24 cellular contexts compared by ENCODE assay signal in genomic region chr1:53517821-53518352, GRCh38. TPM values are rescaled to one million over a fixed set of nuclear protein-coding genes. Genes with fewer than 3 reads are reported as not detected.
DNase-seq lines count a peak whose midpoint lies in the region; ATAC-seq and TF ChIP-seq lines count a peak whose summit lies in the region.
"Had no signal": no experiment of that assay in that cellular context is flagged by ENCODE, and none has a peak within 500 bp of the region (broad histone marks: within the 10 kb centered on the region; RNA-seq: fewer than 3 reads in every experiment).

No MANE protein-coding gene starts in this region.

- ATAC-seq in left colon: no peak
- ATAC-seq: PC-3 had no signal

- H3K27me3 Mint-ChIP-seq in endodermal cell (ENCODE audit: insufficient read depth) (peaks cover 2% of the 10 kb centered on the region), neural progenitor cell (ENCODE audit: insufficient read depth, low read depth) (peaks cover 5% of the 10 kb centered on the region)
- H3K27me3 Mint-ChIP-seq: CD8-positive, alpha-beta memory T cell had no signal

- H3K4me2 ChIP-seq in neural progenitor cell: no peak overlapping the region

- no peaks in the 10 kb centered on the region for H3K9me3 Mint-ChIP-seq in endodermal cell
- H3K9me3 Mint-ChIP-seq in neural progenitor cell: no peaks in the 10 kb centered on the region
- H3K9me3 Mint-ChIP-seq: CD14-positive monocyte; CD8-positive, alpha-beta memory T cell had no signal

- H3F3A ChIP-seq in neural progenitor cell (ENCODE audit: low read depth): no peaks in the 10 kb centered on the region

- H3K27ac ChIP-seq in endodermal cell (ENCODE audit: low read depth, low read length) (peak overlapping the region; percentile 68), neural progenitor cell (no peak overlapping the region), esophagus squamous epithelium (no peak overlapping the region)
- H3K27ac ChIP-seq: SJSA1 had no signal

- H3K27ac Mint-ChIP-seq in endodermal cell (peak overlapping the region; percentile 52), neural progenitor cell (peak overlapping the region; percentile 96)
- H3K27ac Mint-ChIP-seq: CD8-positive, alpha-beta memory T cell had no signal

- H3K4me3 Mint-ChIP-seq in endodermal cell: no peak overlapping the region
- no peak overlapping the region for H3K4me3 Mint-ChIP-seq in neural progenitor cell
- H3K4me3 Mint-ChIP-seq: CD14-positive monocyte; CD8-positive, alpha-beta memory T cell had no signal

- H3K36me3 ChIP-seq in endodermal cell (ENCODE audit: control insufficient read depth, insufficient read depth, low read length) (no peaks in the 10 kb centered on the region), neural progenitor cell (no peaks in the 10 kb centered on the region), esophagus squamous epithelium (no peaks in the 10 kb centered on the region)
- H3K36me3 ChIP-seq: BE2C, HAP-1, MG63, SJSA1 had no signal

- no peaks in the 10 kb centered on the region for H3K36me3 Mint-ChIP-seq in endodermal cell (ENCODE audit: low read depth)
- no peaks in the 10 kb centered on the region for H3K36me3 Mint-ChIP-seq in neural progenitor cell
- H3K36me3 Mint-ChIP-seq: CD14-positive monocyte; CD8-positive, alpha-beta memory T cell had no signal

- no peak for TF ChIP-seq POLR2A in esophagus squamous epithelium (IDR thresholded peaks at IDR 0.05)

- TF ChIP-seq CTCF in endodermal cell (conservative IDR thresholded peaks at IDR 0.05): no peak
- no peak for TF ChIP-seq CTCF in neural progenitor cell (IDR thresholded peaks at IDR 0.05)
- no peak for TF ChIP-seq CTCF in esophagus squamous epithelium (IDR thresholded peaks at IDR 0.05)

- H3K4me3 ChIP-seq in endodermal cell (ENCODE audit: low read length) (no peak overlapping the region), neural progenitor cell (no peak overlapping the region), esophagus squamous epithelium (no peak overlapping the region)
- H3K4me3 ChIP-seq: HAP-1, MG63, SJSA1 had no signal

- no peak overlapping the region for H2AFZ ChIP-seq in neural progenitor cell (replicated peaks)

- WGBS in endodermal cell (ENCODE audit: insufficient coverage in 1 of 2, insufficient read length in 1 of 2), 2 experiments: 92 to 95% methylated on average over 13 to 19 of the region's 19 CpGs
- 69 to 73% methylated on average over 5 to 14 of the region's 19 CpGs for WGBS in esophagus squamous epithelium, 2 donors

- DNase-seq in NCI-H1694 (lab: John Stamatoyannopoulos, UW) (peak; percentile 6), NCI-H1694 treated with DMSO at 0.1 percent for 48 hours (lab: John Stamatoyannopoulos, UW) (no peak), NCI-H69 (lab: John Stamatoyannopoulos, UW) (peak; percentile 68), endodermal cell (no peak), neural progenitor cell (ENCODE audit: low spot score) (no peak), left colon (no peak), inferior parietal cortex (ENCODE audit: extremely low spot score) (no peak), esophagus squamous epithelium (lab: John Stamatoyannopoulos, UW) (no peak)
- DNase-seq: 8988T; ACHN; BE2C; CD8-positive, alpha-beta memory T cell; DMS153; GOT3; KG1; MG63; NCI-H1105 treated with DMSO at 0.1 percent for 48 hours; NCI-H2081 treated with DMSO at 0.1 percent for 48 hours; NCI-H446 treated with DMSO at 0.1 percent for 48 hours; NK-92 treated with Interleukin-12 subunit alpha and Interleukin-12 subunit beta, amount 100 ng/mL, for 24 hours; PC-3 had no signal

- H3K79me2 ChIP-seq in neural progenitor cell (ENCODE audit: low read depth): no peaks in the 10 kb centered on the region

- no peaks in the 10 kb centered on the region for H4K20me1 ChIP-seq in neural progenitor cell (ENCODE audit: low read depth)

- H3K9me3 ChIP-seq in endodermal cell (ENCODE audit: control insufficient read depth, low read length): no peaks in the 10 kb centered on the region
- no peaks in the 10 kb centered on the region for H3K9me3 ChIP-seq in neural progenitor cell (ENCODE audit: low read depth)
- H3K9me3 ChIP-seq in esophagus squamous epithelium: no peaks in the 10 kb centered on the region
- H3K9me3 ChIP-seq: BE2C, HAP-1, MG63, SJSA1 had no signal

- H3K4me1 ChIP-seq in endodermal cell (ENCODE audit: control insufficient read depth, insufficient read depth, low read length) (peaks cover 10% of the 10 kb centered on the region), neural progenitor cell (peaks cover 16% of the 10 kb centered on the region), esophagus squamous epithelium (peaks cover 0 to 26% (median 6%) of the 10 kb centered on the region in 3 donors)
- H3K4me1 ChIP-seq: BE2C, HAP-1 had no signal

- H3K4me1 Mint-ChIP-seq in endodermal cell (peaks cover 13% of the 10 kb centered on the region), neural progenitor cell (peaks cover 35% of the 10 kb centered on the region)
- H3K4me1 Mint-ChIP-seq: CD14-positive monocyte; CD8-positive, alpha-beta memory T cell had no signal

- H3K27me3 ChIP-seq in endodermal cell (ENCODE audit: control insufficient read depth, insufficient read depth, low read length, poor library complexity, severe bottlenecking) (no peaks in the 10 kb centered on the region), neural progenitor cell (no peaks in the 10 kb centered on the region), esophagus squamous epithelium (no peaks in the 10 kb centered on the region)
- H3K27me3 ChIP-seq: BE2C, MG63, SJSA1 had no signal

- no peak overlapping the region for H3K9ac ChIP-seq in endodermal cell (ENCODE audit: extremely low read depth, low read length, poor library complexity, severe bottlenecking)
- H3K9ac ChIP-seq in neural progenitor cell: no peak overlapping the region

- intact Hi-C loops in left colon (cut with DNase I, micrococcal nuclease) (no loop called here), esophagus squamous epithelium (cut with DNase I) (no loop called here)

RNA-seq across cellular contexts. Expression of gene DMRTB1, which starts 58.7 kb away (rescaled TPM):
- total RNA-seq in endodermal cell (not detected), neural progenitor cell (ENCODE audit: low replicate concordance) (not detected in 2 replicates), left colon (not detected), esophagus squamous epithelium (not detected)
- not detected for polyA plus RNA-seq in endodermal cell (2013, experiment 1 of 2)
- polyA plus RNA-seq in endodermal cell (2013, experiment 2 of 2): not detected
- total RNA-seq: CD8-positive, alpha-beta memory T cell; PC-3; SJSA1 had no signal
- polyA plus RNA-seq: CD14-positive monocyte; CD8-positive, alpha-beta memory T cell had no signal

Comparison
In these comparisons a context has a peak if more than half of its experiments do, and no peak if none do; other contexts are left out.
1. DNase-seq: peak in NCI-H1694 (single experiment) and NCI-H69 (single experiment); none in NCI-H1694 treated with DMSO at 0.1 percent for 48 hours (single experiment), endodermal cell (single experiment), neural progenitor cell (single experiment), left colon (0 of 2), inferior parietal cortex (single experiment) and esophagus squamous epithelium (single experiment).